ENCODE assay signal across 21 cellular contexts in genomic region chr1:7425771-7426170, GRCh38.
"Had no signal": no experiment of that assay in that cellular context is flagged by ENCODE, and none has a peak within 500 bp of the region (broad histone marks: within the 10 kb centered on the region; RNA-seq: fewer than 3 reads in every experiment).

No MANE protein-coding gene starts in this region.

- H3K9me3 ChIP-seq: breast epithelium, Peyer's patch had no signal

- H3K27ac ChIP-seq: breast epithelium, Peyer's patch, RWPE1 had no signal

- H3K27me3 ChIP-seq: breast epithelium, Peyer's patch had no signal

- H3K4me3 ChIP-seq: breast epithelium, Peyer's patch had no signal

- H3K4me1 ChIP-seq: breast epithelium, Peyer's patch had no signal

- ATAC-seq: activated CD4-positive, CD25-positive, alpha-beta regulatory T cell treated with anti-CD3 and anti-CD28 coated beads, Interleukin-2, amount 50 U/mL, for 24 hours; activated CD8-positive, alpha-beta T cell treated with anti-CD3 and anti-CD28 coated beads for 36 hours; activated T-cell treated with anti-CD3 and anti-CD28 coated beads, Interleukin-2, amount 50 U/mL, for 72 hours had no signal

- DNase-seq: activated CD4-positive, alpha-beta T cell treated with anti-CD3 and anti-CD28 coated beads for 4 hours; activated CD8-positive, alpha-beta memory T cell treated with anti-CD3 and anti-CD28 coated beads, Interleukin-2, amount 50 U/mL, for 4 hours; activated CD8-positive, alpha-beta T cell treated with anti-CD3 and anti-CD28 coated beads for 36 hours; activated gamma-delta T cell treated with Interleukin-2 at 50 U/mL for 16 hours; activated naive CD8-positive, alpha-beta T cell treated with anti-CD3 and anti-CD28 coated beads for 36 hours; activated T-cell treated with anti-CD3 and anti-CD28 coated beads, Interleukin-2, amount 50 U/mL, for 72 hours; KG1; NCI-H1092; NCI-H1417; NCI-H1694; NCI-H2029 treated with DMSO at 0.1 percent for 48 hours; NCI-H345; NCI-H510A treated with DMSO at 0.1 percent for 48 hours; NCI-H69; NK-92 treated with Interleukin-12 subunit alpha and Interleukin-12 subunit beta, amount 100 ng/mL, for 24 hours; OCI-M1; Peyer's patch; SHP77 treated with DMSO at 0.1 percent for 48 hours had no signal

- H3K36me3 ChIP-seq: breast epithelium, Peyer's patch had no signal
